ENCODE assay signal across 1 cellular context in genomic region chr6:40645043-40645442, GRCh38.
A peak's percentile ranks its signal among the peaks of the same experiment; 100 is the strongest.
TF ChIP-seq lines count a peak whose summit lies in the region.

No MANE protein-coding gene starts in this region.

TF ChIP-seq in HepG2, 621 proteins besides CTCF, POLR2A, EP300 and RAD21:
- TF ChIP-seq NFIC (IDR thresholded peaks at IDR 0.05; ENCODE audit: low read length) = no peak
- no peak for TF ChIP-seq NR2F6 (IDR thresholded peaks at IDR 0.05)
- no peak for TF ChIP-seq NR2F6 (CRISPR knock-in tag; IDR thresholded peaks at IDR 0.05)
- peak; percentile 49; the same call in 1 of the 2 replicates for TF ChIP-seq ZNF768 (CRISPR knock-in tag; IDR thresholded peaks at IDR 0.05)
